8 cellular contexts compared by ENCODE assay signal in the genomic region with DNA sequence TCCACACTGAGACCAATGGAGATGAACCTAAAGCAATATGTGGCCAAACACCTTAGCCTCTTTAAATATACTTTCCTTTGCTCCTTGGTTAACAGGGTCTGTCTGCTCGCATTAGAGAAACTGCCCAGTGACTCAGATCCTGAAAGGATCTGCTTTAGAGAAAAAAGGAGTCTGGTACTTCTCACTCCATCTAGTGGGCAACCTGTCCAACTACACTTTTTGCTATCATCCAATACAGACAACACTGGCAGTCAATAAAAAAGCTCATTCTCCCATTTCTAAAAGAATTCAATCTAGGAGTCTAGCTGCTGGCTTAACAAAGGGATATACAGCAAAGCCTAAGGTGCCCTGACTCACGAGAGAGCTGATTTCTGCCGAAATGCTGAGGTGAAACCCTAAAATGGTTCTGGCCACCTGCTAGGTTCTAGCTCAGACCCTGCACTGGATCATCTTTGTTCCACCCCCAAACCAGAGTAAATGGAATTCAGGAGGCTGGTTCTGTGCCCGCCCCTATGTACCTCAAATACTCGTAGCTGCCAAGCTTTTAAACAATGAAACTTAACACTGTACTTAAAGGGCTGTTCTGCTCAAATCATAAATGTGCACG.
DNase-seq lines count a peak whose midpoint lies in the region; ATAC-seq, FAIRE-seq and TF ChIP-seq lines count a peak whose summit lies in the region.

No MANE protein-coding gene starts in this region.

- H3K36me3 ChIP-seq in HEK293 (ENCODE audit: control insufficient read depth in 2 of 2, insufficient read depth in 1 of 2, low read length in 2 of 2) (peaks cover 11 to 48% of the 10 kb centered on the region in 2 experiments; a peak in 2 of 3 replicates), brain microvascular endothelial cell (replicated peaks) (peaks cover 25% of the 10 kb centered on the region)

- CTCF ChIA-PET in HEK293 (lab: Yijun Ruan, JAX), result interaction anchor here (0.6 to 9.5 kb wide), 49 partner anchors 10 to 951 kb away, joined by 3 to 324 read pairs (median 4); partner anchors contain the start of genes GNL1 and PRR3

- in situ Hi-C loops in brain microvascular endothelial cell (cut with HindIII; ENCODE audit: low pct_ligation_motif_present, low sequenced_read_pairs), result no loop called here

- no peaks in the 10 kb centered on the region for H3K27me3 ChIP-seq in brain microvascular endothelial cell (replicated peaks)

- H3K4me3 ChIP-seq in HEK293 (ENCODE audit: low read depth, low read length) (no peak overlapping the region), brain microvascular endothelial cell (ENCODE audit: low read depth, low read length) (no peak overlapping the region)

- FAIRE-seq in islet of Langerhans (lab: Jason Lieb, UNC), result peak; percentile 95

- H3K27ac ChIP-seq in HEK293 (ENCODE audit: extremely low read depth, low read depth, low read length) (no peak overlapping the region), brain microvascular endothelial cell (no peak overlapping the region)

- POLR2A ChIA-PET in HEK293 (lab: Yijun Ruan, JAX), result interaction anchor here (1.0 to 2.9 kb wide), 10 partner anchors 11 to 128 kb away, joined by 3 to 23 read pairs (median 4); partner anchors contain the start of genes DHX16, GNL1 and PRR3

- TF ChIP-seq CTCF in HEK293 (tag by site-specific recombination; IDR thresholded peaks at IDR 0.05), result peak; percentile 25; the same call in 1 of the 2 replicates
- peak; percentile 72 for TF ChIP-seq CTCF in brain microvascular endothelial cell (IDR thresholded peaks at IDR 0.05; ENCODE audit: low read depth, low read length, missing control alignments)

- DNase-seq in DMS114 treated with DMSO at 0.1 percent for 48 hours (lab: John Stamatoyannopoulos, UW; ENCODE audit: unreplicated experiment) (peak; percentile 73), NCI-H82 treated with DMSO at 0.1 percent for 48 hours (lab: John Stamatoyannopoulos, UW; ENCODE audit: unreplicated experiment) (peak; percentile 36), brain microvascular endothelial cell (peak; percentile 57), stromal cell of bone marrow (ENCODE audit: low read depth) (peak; percentile 55)
- no peak for DNase-seq in activated CD4-positive, alpha-beta T cell treated with anti-CD3 and anti-CD28 coated beads for 1 hour

- no peaks in the 10 kb centered on the region for H3K4me1 ChIP-seq in HEK293 (ENCODE audit: control insufficient read depth, insufficient read depth, low read length)

- H3K9me3 ChIP-seq in HEK293 (ENCODE audit: control insufficient read depth, insufficient read depth, low read depth, low read length), result no peaks in the 10 kb centered on the region

- no peak for ATAC-seq in GM18861 (IDR thresholded peaks at IDR 0.05; ENCODE audit: unreplicated experiment)

TF ChIP-seq in HEK293, 187 proteins besides CTCF, POLR2A, EP300 and RAD21:
- TF ChIP-seq ZNF274 (IDR thresholded peaks at IDR 0.05; ENCODE audit: low read length), result no peak
- no peak for TF ChIP-seq ZNF274 (tag by site-specific recombination; IDR thresholded peaks at IDR 0.05; ENCODE audit: borderline replicate concordance)
- TF ChIP-seq ZNF366 (tag by site-specific recombination; conservative IDR thresholded peaks at IDR 0.05), result 0 out of 2 replicates have a peak, but pooled peaks have one; percentile 24
- TF ChIP-seq ZBTB17 (tag by site-specific recombination; IDR thresholded peaks at IDR 0.05), result peak; percentile 55; the same call in 1 of the 2 replicates
- TF ChIP-seq ZNF776 (tag by site-specific recombination; IDR thresholded peaks at IDR 0.05; ENCODE audit: borderline replicate concordance), result no peak
- peak; percentile 48; the same call in 1 of the 2 replicates for TF ChIP-seq ZBTB20 (tag by site-specific recombination; IDR thresholded peaks at IDR 0.05)
- TF ChIP-seq PRDM1 (tag by site-specific recombination; IDR thresholded peaks at IDR 0.05), result peak; percentile 65
- TF ChIP-seq, protein P1, sequence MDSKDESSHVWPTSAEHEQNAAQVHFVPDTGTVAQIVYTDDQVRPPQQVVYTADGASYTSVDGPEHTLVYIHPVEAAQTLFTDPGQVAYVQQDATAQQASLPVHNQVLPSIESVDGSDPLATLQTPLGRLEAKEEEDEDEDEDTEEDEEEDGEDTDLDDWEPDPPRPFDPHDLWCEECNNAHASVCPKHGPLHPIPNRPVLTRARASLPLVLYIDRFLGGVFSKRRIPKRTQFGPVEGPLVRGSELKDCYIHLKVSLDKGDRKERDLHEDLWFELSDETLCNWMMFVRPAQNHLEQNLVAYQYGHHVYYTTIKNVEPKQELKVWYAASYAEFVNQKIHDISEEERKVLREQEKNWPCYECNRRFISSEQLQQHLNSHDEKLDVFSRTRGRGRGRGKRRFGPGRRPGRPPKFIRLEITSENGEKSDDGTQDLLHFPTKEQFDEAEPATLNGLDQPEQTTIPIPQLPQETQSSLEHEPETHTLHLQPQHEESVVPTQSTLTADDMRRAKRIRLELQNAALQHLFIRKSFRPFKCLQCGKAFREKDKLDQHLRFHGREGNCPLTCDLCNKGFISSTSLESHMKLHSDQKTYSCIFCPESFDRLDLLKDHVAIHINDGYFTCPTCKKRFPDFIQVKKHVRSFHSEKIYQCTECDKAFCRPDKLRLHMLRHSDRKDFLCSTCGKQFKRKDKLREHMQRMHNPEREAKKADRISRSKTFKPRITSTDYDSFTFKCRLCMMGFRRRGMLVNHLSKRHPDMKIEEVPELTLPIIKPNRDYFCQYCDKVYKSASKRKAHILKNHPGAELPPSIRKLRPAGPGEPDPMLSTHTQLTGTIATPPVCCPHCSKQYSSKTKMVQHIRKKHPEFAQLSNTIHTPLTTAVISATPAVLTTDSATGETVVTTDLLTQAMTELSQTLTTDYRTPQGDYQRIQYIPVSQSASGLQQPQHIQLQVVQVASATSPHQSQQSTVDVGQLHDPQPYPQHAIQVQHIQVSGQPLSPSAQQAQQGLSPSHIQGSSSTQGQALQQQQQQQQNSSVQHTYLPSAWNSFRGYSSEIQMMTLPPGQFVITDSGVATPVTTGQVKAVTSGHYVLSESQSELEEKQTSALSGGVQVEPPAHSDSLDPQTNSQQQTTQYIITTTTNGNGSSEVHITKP (tag by site-specific recombination; IDR thresholded peaks at IDR 0.05), result peak; percentile 60
- peak; percentile 67 for TF ChIP-seq ZNF654 (tag by site-specific recombination; IDR thresholded peaks at IDR 0.05; ENCODE audit: low read depth)
